Comparison of ENCODE assay signal across 14 cellular contexts in genomic region chr4:2402941-2403340, GRCh38. TPM values are rescaled to one million over a fixed set of nuclear protein-coding genes. Genes with fewer than 3 reads are reported as not detected.
DNase-seq lines count a peak whose midpoint lies in the region; ATAC-seq and TF ChIP-seq lines count a peak whose summit lies in the region.
"Had no signal": no experiment of that assay in that cellular context is flagged by ENCODE, and none has a peak within 500 bp of the region (broad histone marks: within the 10 kb centered on the region; RNA-seq: fewer than 3 reads in every experiment).

No MANE protein-coding gene starts in this region.

- CTCF ChIA-PET in activated naive CD4-positive, alpha-beta T cell treated with anti-CD3 and anti-CD28 coated beads for 36 hours (lab: Charles Lee): interaction anchor here (0.6 to 1.1 kb wide), 5 partner anchors 9 to 83 kb away, joined by 3 to 5 read pairs (median 3); no protein-coding TSS in a partner anchor

- H3K27me3 ChIP-seq in fibroblast of lung (ENCODE audit: control insufficient read depth, insufficient read depth, low read length) (no peaks in the 10 kb centered on the region), spleen (replicated peaks in 1 of 7) (peaks cover 0 to 23% (median 3%) of the 10 kb centered on the region in 7 donors)

- H3K27ac ChIP-seq in fibroblast of lung (ENCODE audit: insufficient read depth, low read length): no peak overlapping the region
- H3K27ac ChIP-seq in spleen: peak overlapping the region in 1 of 8 donors; percentile 17

- intact Hi-C loops in spleen (cut with DNase I; ENCODE audit: low total_unique reads): no loop called here
- intact Hi-C loops in activated naive CD4-positive, alpha-beta T cell treated with anti-CD3 and anti-CD28 coated beads for 36 hours (cut with micrococcal nuclease): loop anchor here (1.0 kb wide), 1 partner anchor 9 kb away; no protein-coding TSS in a partner anchor

- no peaks in the 10 kb centered on the region for H3K9me3 Mint-ChIP-seq in stimulated activated naive CD8-positive, alpha-beta T cell treated with anti-CD3 and anti-CD28 coated beads, Interleukin-15, Interleukin-2, amounts not matched to agents 100 ng/mL and 50 ng/mL, for 24 hours
- H3K9me3 Mint-ChIP-seq in stimulated activated naive CD8-positive, alpha-beta T cell treated with anti-CD3 and anti-CD28 coated beads, Interleukin-15, amount 100 ng/mL, for 72 hours: no peaks in the 10 kb centered on the region
- peaks cover 7% of the 10 kb centered on the region for H3K9me3 Mint-ChIP-seq in nephron progenitor cell
- no peaks in the 10 kb centered on the region for H3K9me3 Mint-ChIP-seq in activated naive CD4-positive, alpha-beta T cell treated with anti-CD3 and anti-CD28 coated beads for 36 hours

- peak overlapping the region; percentile 86 for H3K4me2 ChIP-seq in fibroblast of lung (ENCODE audit: extremely low read depth, insufficient read depth, low read length)

- H3K36me3 ChIP-seq in fibroblast of lung (ENCODE audit: control insufficient read depth, insufficient read depth, low read length) (no peaks in the 10 kb centered on the region), spleen (no peaks in the 10 kb centered on the region)

- H3K9me3 ChIP-seq in fibroblast of lung (ENCODE audit: control insufficient read depth, insufficient read depth, low read depth, low read length) (no peaks in the 10 kb centered on the region), spleen (no peaks in the 10 kb centered on the region)

- no peak for DNase-seq in stimulated activated naive CD8-positive, alpha-beta T cell treated with anti-CD3 and anti-CD28 coated beads, Interleukin-15, amount 100 ng/mL, for 72 hours
- no peak for DNase-seq in fibroblast of lung (ENCODE audit: low read depth in 2 of 2)
- DNase-seq in nephron progenitor cell: no peak
- DNase-seq in spleen: no peak
- no peak for DNase-seq in NCI-H2196 (lab: John Stamatoyannopoulos, UW; ENCODE audit: unreplicated experiment)
- no peak for DNase-seq in H4 (ENCODE audit: low spot score)
- no peak for DNase-seq in activated naive CD4-positive, alpha-beta T cell treated with anti-CD3 and anti-CD28 coated beads for 36 hours
- DNase-seq: activated naive CD4-positive, alpha-beta T cell treated with anti-CD3 and anti-CD28 coated beads, Interleukin-2, amount 50 U/mL, for 16 hours; cerebellar nuclear complex; DMS79; stimulated activated CD8-positive, alpha-beta memory T cell treated with anti-CD3 and anti-CD28 coated beads, Interleukin-4, amount 100 ng/mL, for 48 hours had no signal

- TF ChIP-seq CTCF in fibroblast of lung (conservative IDR thresholded peaks at IDR 0.05 in 1 of 2, IDR thresholded peaks at IDR 0.05 in 1 of 2; ENCODE audit: low read depth in 1 of 2, low read length in 2 of 2) (no peak), nephron progenitor cell (IDR thresholded peaks at IDR 0.05) (no peak), spleen (IDR thresholded peaks at IDR 0.05 in 8 of 11, conservative IDR thresholded peaks at IDR 0.05 in 3 of 11) (no peak)

- peaks cover 3% of the 10 kb centered on the region for H3K4me1 ChIP-seq in fibroblast of lung (ENCODE audit: control insufficient read depth, extremely low read depth, insufficient read depth, low read length)
- peaks cover 12 to 28% (median 21%) of the 10 kb centered on the region in 6 donors for H3K4me1 ChIP-seq in spleen

- TF ChIP-seq POLR2A in spleen (IDR thresholded peaks at IDR 0.05): no peak

- H3K9ac ChIP-seq in fibroblast of lung (ENCODE audit: insufficient read depth, low read length): no peak overlapping the region

- H3K4me3 ChIP-seq in fibroblast of lung (replicated peaks in 1 of 4; ENCODE audit: control extremely low read depth in 1 of 4, insufficient read depth in 1 of 4, low read depth in 3 of 4, low read length in 4 of 4) (peak overlapping the region in 1 of 4 experiments; percentile 6), spleen (peak overlapping the region in 1 of 8 donors; percentile 61)

- peaks cover 8% of the 10 kb centered on the region for H3K27me3 Mint-ChIP-seq in stimulated activated naive CD8-positive, alpha-beta T cell treated with anti-CD3 and anti-CD28 coated beads, Interleukin-15, Interleukin-2, amounts not matched to agents 100 ng/mL and 50 ng/mL, for 24 hours
- H3K27me3 Mint-ChIP-seq in stimulated activated naive CD8-positive, alpha-beta T cell treated with anti-CD3 and anti-CD28 coated beads, Interleukin-15, amount 100 ng/mL, for 72 hours: peaks cover 19% of the 10 kb centered on the region
- peaks cover 59% of the 10 kb centered on the region for H3K27me3 Mint-ChIP-seq in nephron progenitor cell (ENCODE audit: low read depth, poor library complexity)
- no peaks in the 10 kb centered on the region for H3K27me3 Mint-ChIP-seq in activated naive CD4-positive, alpha-beta T cell treated with anti-CD3 and anti-CD28 coated beads for 36 hours (ENCODE audit: low read depth)

- H4K20me1 ChIP-seq in fibroblast of lung (ENCODE audit: control insufficient read depth, extremely low read depth, insufficient read depth, low read length): no peaks in the 10 kb centered on the region

- WGBS in spleen, 5 donors: 71 to 80% (median 76%) methylated on average over 2 to 7 of the region's 7 CpGs

- peaks cover 23% of the 10 kb centered on the region for H3K4me1 Mint-ChIP-seq in stimulated activated naive CD8-positive, alpha-beta T cell treated with anti-CD3 and anti-CD28 coated beads, Interleukin-15, Interleukin-2, amounts not matched to agents 100 ng/mL and 50 ng/mL, for 24 hours (ENCODE audit: low read depth)
- peaks cover 20% of the 10 kb centered on the region for H3K4me1 Mint-ChIP-seq in stimulated activated naive CD8-positive, alpha-beta T cell treated with anti-CD3 and anti-CD28 coated beads, Interleukin-15, amount 100 ng/mL, for 72 hours
- H3K4me1 Mint-ChIP-seq in nephron progenitor cell: peaks cover 36% of the 10 kb centered on the region
- H3K4me1 Mint-ChIP-seq in activated naive CD4-positive, alpha-beta T cell treated with anti-CD3 and anti-CD28 coated beads for 36 hours (ENCODE audit: low read depth): peaks cover 22% of the 10 kb centered on the region

- H3K79me2 ChIP-seq in fibroblast of lung (ENCODE audit: control insufficient read depth, insufficient read depth, low read length): no peaks in the 10 kb centered on the region

- H3K4me3 Mint-ChIP-seq in stimulated activated naive CD8-positive, alpha-beta T cell treated with anti-CD3 and anti-CD28 coated beads, Interleukin-15, Interleukin-2, amounts not matched to agents 100 ng/mL and 50 ng/mL, for 24 hours: no peak overlapping the region
- H3K4me3 Mint-ChIP-seq in stimulated activated naive CD8-positive, alpha-beta T cell treated with anti-CD3 and anti-CD28 coated beads, Interleukin-15, amount 100 ng/mL, for 72 hours: no peak overlapping the region
- peak overlapping the region; percentile 81 for H3K4me3 Mint-ChIP-seq in nephron progenitor cell
- H3K4me3 Mint-ChIP-seq in activated naive CD4-positive, alpha-beta T cell treated with anti-CD3 and anti-CD28 coated beads for 36 hours: no peak overlapping the region

- H3K36me3 Mint-ChIP-seq in stimulated activated naive CD8-positive, alpha-beta T cell treated with anti-CD3 and anti-CD28 coated beads, Interleukin-15, Interleukin-2, amounts not matched to agents 100 ng/mL and 50 ng/mL, for 24 hours (ENCODE audit: low read depth): no peaks in the 10 kb centered on the region
- no peaks in the 10 kb centered on the region for H3K36me3 Mint-ChIP-seq in nephron progenitor cell (ENCODE audit: low read depth)
- H3K36me3 Mint-ChIP-seq in activated naive CD4-positive, alpha-beta T cell treated with anti-CD3 and anti-CD28 coated beads for 36 hours (ENCODE audit: low read depth): no peaks in the 10 kb centered on the region

- no peak overlapping the region for H2AFZ ChIP-seq in fibroblast of lung (ENCODE audit: low read length)

- H3K27ac Mint-ChIP-seq in stimulated activated naive CD8-positive, alpha-beta T cell treated with anti-CD3 and anti-CD28 coated beads, Interleukin-15, Interleukin-2, amounts not matched to agents 100 ng/mL and 50 ng/mL, for 24 hours: peak overlapping the region; percentile 11
- H3K27ac Mint-ChIP-seq in stimulated activated naive CD8-positive, alpha-beta T cell treated with anti-CD3 and anti-CD28 coated beads, Interleukin-15, amount 100 ng/mL, for 72 hours: no peak overlapping the region
- H3K27ac Mint-ChIP-seq in nephron progenitor cell: no peak overlapping the region
- H3K27ac Mint-ChIP-seq in activated naive CD4-positive, alpha-beta T cell treated with anti-CD3 and anti-CD28 coated beads for 36 hours: no peak overlapping the region

- ATAC-seq in stimulated activated naive CD8-positive, alpha-beta T cell treated with anti-CD3 and anti-CD28 coated beads, Interleukin-15, amount 100 ng/mL, for 72 hours: no peak

RNA-seq across cellular contexts. Expression of gene ZFYVE28, which starts 15.5 kb away (rescaled TPM):
- total RNA-seq in fibroblast of lung (8.2 and 11.6 TPM in 2 replicates), spleen (10 to 100 TPM; 11.2 to 31.3 (median 15.7) TPM)
- polyA plus RNA-seq in fibroblast of lung (2.4 and 5.0 TPM in 2 replicates), spleen (1 to 10 TPM; 2.7 to 8.5 (median 7.8) TPM)
- 2.6 and 7.2 TPM in 2 replicates for polyA plus RNA-seq in fibroblast of lung (2012)
- 2.7 and 6.6 TPM in 2 replicates for polyA minus RNA-seq in fibroblast of lung (ENCODE audit: low replicate concordance)
- total RNA-seq in H4 (2014; rRNA removed; shearing (Covaris generic)): 1.9 and 2.7 TPM in 2 replicates
- total RNA-seq in activated naive CD4-positive, alpha-beta T cell treated with anti-CD3 and anti-CD28 coated beads for 36 hours: 1 to 10 TPM; 5.3 to 6.2 TPM

RNA-seq across cellular contexts. Expression of gene CFAP99, which starts 15.8 kb away (rescaled TPM):
- total RNA-seq in fibroblast of lung (under 0.01 TPM in 1 of 2 replicates, not detected in the other), spleen (under 1 TPM in 1 of 7 donors, not detected in 6; 0.22 TPM)
- polyA plus RNA-seq in fibroblast of lung (not detected in 2 replicates), spleen (under 1 TPM in 1 of 3 donors, not detected in 2; 0.13 TPM)
- not detected in 2 replicates for polyA plus RNA-seq in fibroblast of lung (2012)
- polyA minus RNA-seq in fibroblast of lung (ENCODE audit: low replicate concordance): 0.15 TPM in 1 of 2 replicates, not detected in the other
- not detected in 2 replicates for total RNA-seq in H4 (2014; rRNA removed; shearing (Covaris generic))
- not detected for total RNA-seq in activated naive CD4-positive, alpha-beta T cell treated with anti-CD3 and anti-CD28 coated beads for 36 hours
- total RNA-seq: myocyte, NCI-H460 had no signal
